In the genomic region with DNA sequence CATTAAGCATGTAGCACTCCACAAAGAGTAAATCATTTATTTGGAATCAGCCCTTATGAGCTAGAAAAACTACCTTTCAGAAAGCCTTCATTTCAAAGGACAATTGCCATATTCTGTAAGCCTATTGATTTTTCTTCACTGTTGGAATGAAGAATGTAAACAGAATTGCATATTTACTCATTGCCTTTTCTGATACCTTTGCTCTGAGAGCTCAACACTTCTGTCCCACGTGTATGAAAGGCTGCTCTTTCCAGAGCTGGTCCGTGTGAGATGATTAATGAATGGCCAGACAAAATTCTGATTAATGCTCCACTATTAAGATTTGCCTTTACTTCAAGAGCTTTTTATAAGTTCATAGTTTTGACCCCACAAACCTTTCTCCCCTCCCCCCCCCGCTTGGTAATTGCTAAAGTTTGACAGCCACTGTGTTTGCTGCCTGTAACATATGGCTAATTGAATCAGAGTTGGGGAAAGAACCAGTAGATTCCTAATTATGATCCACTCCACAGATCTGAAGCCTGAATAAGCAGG, we compare ENCODE assay signal across 27 cellular contexts.
DNase-seq lines count a peak whose midpoint lies in the region; ATAC-seq, FAIRE-seq and TF ChIP-seq lines count a peak whose summit lies in the region.
"Had no signal": no experiment of that assay in that cellular context is flagged by ENCODE, and none has a peak within 500 bp of the region (broad histone marks: within the 10 kb centered on the region; RNA-seq: fewer than 3 reads in every experiment).

No MANE protein-coding gene starts in this region.

- no peaks in the 10 kb centered on the region for H3K36me3 ChIP-seq in neuronal stem cell (replicated peaks in 1 of 2; ENCODE audit: control insufficient read depth in 2 of 2, insufficient read depth in 2 of 2, low read length in 2 of 2)
- H3K36me3 ChIP-seq: esophagus squamous epithelium, gastrocnemius medialis, MG63, right atrium auricular region, thoracic aorta had no signal

- WGBS in neuronal stem cell (ENCODE audit: extremely low coverage in 2 of 2, insufficient read length in 2 of 2, insufficient replicate concordance in 1 of 2), 2 donors: no CpG with 5 or more reads among the region's 3 CpGs

- no peaks in the 10 kb centered on the region for H3K79me1 ChIP-seq in neuronal stem cell (ENCODE audit: low read depth, low read length)

- H3K27me3 ChIP-seq in neuronal stem cell (ENCODE audit: control insufficient read depth in 3 of 3, insufficient read depth in 3 of 3, low read depth in 1 of 3, low read length in 3 of 3): no peaks in the 10 kb centered on the region
- H3K27me3 ChIP-seq: esophagus squamous epithelium, gastrocnemius medialis, MG63, right atrium auricular region had no signal

- H3K14ac ChIP-seq in neuronal stem cell (ENCODE audit: low read length): no peak overlapping the region

- peak overlapping the region; percentile 74 for H3K27ac ChIP-seq in neuronal stem cell (replicated peaks; ENCODE audit: low read length)
- H3K27ac ChIP-seq: coronary artery, esophagus squamous epithelium, gastrocnemius medialis, right atrium auricular region, thoracic aorta, VCaP had no signal

- no peak overlapping the region for H2AK5ac ChIP-seq in neuronal stem cell (ENCODE audit: low read depth, low read length)

- H3K9me3 ChIP-seq in neuronal stem cell (replicated peaks in 1 of 2; ENCODE audit: control insufficient read depth in 2 of 2, insufficient read depth in 1 of 2, low read depth in 1 of 2, low read length in 2 of 2): peaks cover 0 to 3% of the 10 kb centered on the region in 2 donors
- H3K9me3 ChIP-seq: esophagus squamous epithelium, gastrocnemius medialis, MG63, right atrium auricular region, thoracic aorta had no signal

- FAIRE-seq in D721Med (lab: Jason Lieb, UNC): peak; percentile 16
- FAIRE-seq: bronchial epithelial cell had no signal

- H4K8ac ChIP-seq in neuronal stem cell (ENCODE audit: low read depth, low read length): no peak overlapping the region

- POLR2A ChIA-PET in HEK293T (lab: Yijun Ruan, JAX): no interaction called here
- POLR2A ChIA-PET in GM10248 (lab: Yijun Ruan, JAX): no interaction called here

- H2BK120ac ChIP-seq in neuronal stem cell (ENCODE audit: low read depth, low read length): no peak overlapping the region

- H3K4ac ChIP-seq in neuronal stem cell (ENCODE audit: low read length): no peak overlapping the region

- no peak overlapping the region for H3K4me3 ChIP-seq in neuronal stem cell (ENCODE audit: low read length in 2 of 2)
- H3K4me3 ChIP-seq: coronary artery, esophagus squamous epithelium, gastrocnemius medialis, lung, MG63, right atrium auricular region, thoracic aorta had no signal

- peaks cover 4 to 7% of the 10 kb centered on the region in 2 donors for H3K4me1 ChIP-seq in neuronal stem cell (ENCODE audit: control insufficient read depth in 2 of 2, insufficient read depth in 1 of 2, low read depth in 1 of 2, low read length in 2 of 2)
- H3K4me1 ChIP-seq: esophagus squamous epithelium, gastrocnemius medialis, right atrium auricular region had no signal

- no peak overlapping the region for H3K18ac ChIP-seq in neuronal stem cell (ENCODE audit: low read length)

- H2BK5ac ChIP-seq in neuronal stem cell (ENCODE audit: low read length): no peak overlapping the region

- H2AFZ ChIP-seq in neuronal stem cell (ENCODE audit: low read length): peak overlapping the region; percentile 27

- no peak overlapping the region for H2BK12ac ChIP-seq in neuronal stem cell (ENCODE audit: low read length)

- no peak overlapping the region for H3K23ac ChIP-seq in neuronal stem cell (ENCODE audit: low read depth, low read length, poor library complexity)

- no peak overlapping the region for H3K9ac ChIP-seq in neuronal stem cell (ENCODE audit: low read depth, low read length, poor library complexity)

- no peak for TF ChIP-seq CTCF in D721Med (IDR thresholded peaks at IDR 0.05; ENCODE audit: insufficient read depth, missing control alignments)
- no peak for TF ChIP-seq CTCF in GM10248 (IDR thresholded peaks at IDR 0.05; ENCODE audit: control extremely low read depth, extremely low read depth, low read depth, missing control alignments)

- peak; percentile 94 for ATAC-seq in left lobe of liver
- ATAC-seq: activated CD8-positive, alpha-beta memory T cell treated with anti-CD3 and anti-CD28 coated beads, Interleukin-2, amount 10 ng/mL, durations not matched to agents 7 days and 5 days; gastrocnemius medialis; stimulated activated naive B cell treated with anti-CD40 and anti-IgM and Interleukin-4, amounts not matched to agents 10 μg/mL and 1 μg/mL and 100 μg/mL, for 72 hours had no signal

- no peak overlapping the region for H2BK15ac ChIP-seq in neuronal stem cell (ENCODE audit: low read length)

- DNase-seq in D721Med (ENCODE audit: insufficient read length, low spot score) (no peak), NCI-H82 (lab: John Stamatoyannopoulos, UW) (peak; percentile 89), left lobe of liver (ENCODE audit: low spot score) (peak; percentile 53), neuronal stem cell (ENCODE audit: low spot score) (no peak), HEK293T (ENCODE audit: extremely low spot score) (no peak), T-helper 9 cell (no peak), GM10248 (ENCODE audit: extremely low spot score) (no peak)
- DNase-seq: activated CD4-positive, alpha-beta T cell treated with anti-CD3 and anti-CD28 coated beads, Interleukin-2, amount 10 ng/mL, durations not matched to agents 7 days and 5 days; activated CD8-positive, alpha-beta memory T cell treated with anti-CD3 and anti-CD28 coated beads, Interleukin-2, amount 10 ng/mL, durations not matched to agents 7 days and 5 days; activated naive CD4-positive, alpha-beta T cell treated with anti-CD3 and anti-CD28 coated beads for 36 hours; esophagus squamous epithelium; gastrocnemius medialis; KBM-7; MG63; NCI-H1417 treated with DMSO at 0.1 percent for 48 hours; NCI-H2107; NCI-H526; stimulated activated CD4-positive, alpha-beta T cell treated with anti-CD3 and anti-CD28 coated beads, Interleukin-12 subunit alpha, Interleukin-12 subunit beta, amount 100 ng/mL, for 4 hours; stimulated activated CD4-positive, alpha-beta T cell treated with anti-CD3 and anti-CD28 coated beads, Interleukin-4, amount 100 ng/mL, for 24 hours; stimulated activated naive B cell treated with anti-CD40 and anti-IgM and Interleukin-4, amounts not matched to agents 10 μg/mL and 1 μg/mL and 100 μg/mL, for 72 hours; T-helper 2 cell had no signal

- no peak overlapping the region for H3K4me2 ChIP-seq in neuronal stem cell (ENCODE audit: insufficient read depth, low read length, poor library complexity, severe bottlenecking)

- CTCF ChIA-PET in HEK293T (lab: Yijun Ruan, JAX) (no interaction called here), GM10248 (lab: Yijun Ruan, JAX) (interaction anchor here (1.1 kb wide), 1 partner anchor 19 kb away, joined by 3 read pairs; no protein-coding TSS in a partner anchor)

- no peak overlapping the region for H4K91ac ChIP-seq in neuronal stem cell (ENCODE audit: low read depth, low read length, poor library complexity)

TF ChIP-seq in HEK293T, 16 proteins besides CTCF, POLR2A, EP300 and RAD21:
- TF ChIP-seq FOXK2 (IDR thresholded peaks at IDR 0.05) (no peak), ZNF384 (IDR thresholded peaks at IDR 0.05) (no peak), FOXA1 (IDR thresholded peaks at IDR 0.05) (no peak), CTBP1 (IDR thresholded peaks at IDR 0.05; ENCODE audit: borderline replicate concordance) (no peak), SUZ12 (IDR thresholded peaks at IDR 0.05) (no peak), L3MBTL2 (conservative IDR thresholded peaks at IDR 0.05) (no peak), TARDBP (IDR thresholded peaks at IDR 0.05) (no peak), FOXM1 (IDR thresholded peaks at IDR 0.05; ENCODE audit: borderline replicate concordance) (no peak), SP1 (IDR thresholded peaks at IDR 0.05) (no peak), NFRKB (IDR thresholded peaks at IDR 0.05) (no peak), BHLHE40 (IDR thresholded peaks at IDR 0.05; ENCODE audit: borderline replicate concordance) (no peak), LEF1 (IDR thresholded peaks at IDR 0.05; ENCODE audit: borderline replicate concordance) (no peak), HDGF (IDR thresholded peaks at IDR 0.05; ENCODE audit: borderline replicate concordance) (no peak), ARNT (IDR thresholded peaks at IDR 0.05) (no peak), ELF4 (IDR thresholded peaks at IDR 0.05) (no peak)
- TF ChIP-seq, protein P1, sequence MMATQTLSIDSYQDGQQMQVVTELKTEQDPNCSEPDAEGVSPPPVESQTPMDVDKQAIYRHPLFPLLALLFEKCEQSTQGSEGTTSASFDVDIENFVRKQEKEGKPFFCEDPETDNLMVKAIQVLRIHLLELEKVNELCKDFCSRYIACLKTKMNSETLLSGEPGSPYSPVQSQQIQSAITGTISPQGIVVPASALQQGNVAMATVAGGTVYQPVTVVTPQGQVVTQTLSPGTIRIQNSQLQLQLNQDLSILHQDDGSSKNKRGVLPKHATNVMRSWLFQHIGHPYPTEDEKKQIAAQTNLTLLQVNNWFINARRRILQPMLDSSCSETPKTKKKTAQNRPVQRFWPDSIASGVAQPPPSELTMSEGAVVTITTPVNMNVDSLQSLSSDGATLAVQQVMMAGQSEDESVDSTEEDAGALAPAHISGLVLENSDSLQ (IDR thresholded peaks at IDR 0.05): no peak
TF ChIP-seq in HEK293T: peak in this region for 0.

Comparison
In these comparisons a context has a peak if more than half of its experiments do, and no peak if none do; other contexts are left out.
1. DNase-seq: peak in NCI-H82 (single experiment) and left lobe of liver (single experiment); none in D721Med (single experiment), neuronal stem cell (single experiment), HEK293T (single experiment), T-helper 9 cell (single experiment) and GM10248 (single experiment).